8 cellular contexts compared by ENCODE assay signal in genomic region chr20:6767166-6767535, GRCh38. TPM values are rescaled to one million over a fixed set of nuclear protein-coding genes. Genes with fewer than 3 reads are reported as not detected.
DNase-seq lines count a peak whose midpoint lies in the region; ATAC-seq and TF ChIP-seq lines count a peak whose summit lies in the region.

No MANE protein-coding gene starts in this region.

- H3K4me3 ChIP-seq in GM06990 (replicated peaks; ENCODE audit: low read depth, low read length) = peak overlapping the region; percentile 54
- peak overlapping the region; percentile 78 for H3K4me3 ChIP-seq in SK-N-MC
- H3K4me3 ChIP-seq in gastroesophageal sphincter = peak overlapping the region; percentile 59 to 73
- H3K4me3 ChIP-seq in retinal pigment epithelial cell (ENCODE audit: low read length) = peak overlapping the region; percentile 63

- H3K9ac ChIP-seq in SK-N-MC (ENCODE audit: insufficient read length) = peak overlapping the region; percentile 67

- TF ChIP-seq CTCF in GM06990 (IDR thresholded peaks at IDR 0.05; ENCODE audit: insufficient read depth, low read length, poor library complexity, severe bottlenecking) (no peak), gastroesophageal sphincter (IDR thresholded peaks at IDR 0.05) (no peak), retinal pigment epithelial cell (conservative IDR thresholded peaks at IDR 0.05; ENCODE audit: low read depth, low read length) (no peak)

- H3K36me3 ChIP-seq in GM06990 (ENCODE audit: control insufficient read depth, insufficient read depth, low read length) (no peaks in the 10 kb centered on the region), SK-N-MC (ENCODE audit: insufficient read depth, low read length) (peaks cover 9% of the 10 kb centered on the region), gastroesophageal sphincter (no peaks in the 10 kb centered on the region)

- no peak for TF ChIP-seq EP300 in gastroesophageal sphincter (IDR thresholded peaks at IDR 0.05)

- H3K27me3 ChIP-seq in GM06990 (replicated peaks; ENCODE audit: control insufficient read depth, insufficient read depth, low read length) (no peaks in the 10 kb centered on the region; the same call in 1 of the 2 replicates), gastroesophageal sphincter (peaks cover 30% of the 10 kb centered on the region)

- H3K9me3 ChIP-seq in SK-N-MC (ENCODE audit: low read depth, low read length) = no peaks in the 10 kb centered on the region
- H3K9me3 ChIP-seq in gastroesophageal sphincter = no peaks in the 10 kb centered on the region

- ATAC-seq in gastroesophageal sphincter = no peak

- TF ChIP-seq POLR2A in gastroesophageal sphincter (IDR thresholded peaks at IDR 0.05) = no peak

- DNase-seq in GM06990 (ENCODE audit: extremely low read depth, insufficient read length) = no peak
- DNase-seq in SK-N-MC (ENCODE audit: low read depth, low spot score) = no peak
- no peak for DNase-seq in retinal pigment epithelial cell (ENCODE audit: low read depth)
- no peak for DNase-seq in NCI-H2196 (lab: John Stamatoyannopoulos, UW; ENCODE audit: unreplicated experiment)
- DNase-seq in stimulated activated CD4-positive, alpha-beta T cell treated with anti-CD3 and anti-CD28 coated beads, Interleukin-1b, Interleukin-23, amount 100 ng/mL, for 48 hours = no peak
- no peak for DNase-seq in OCI-M2 (lab: John Stamatoyannopoulos, UW; ENCODE audit: unreplicated experiment)
- no peak for DNase-seq in anterior cingulate cortex (lab: John Stamatoyannopoulos, UW)

- WGBS in gastroesophageal sphincter (ENCODE audit: low coverage in 1 of 2), 2 donors = 8 to 22% methylated on average over 4 to 6 of the region's 26 CpGs

- H3K27ac ChIP-seq in SK-N-MC (no peak overlapping the region), gastroesophageal sphincter (peak overlapping the region in 3 of 4 donors; percentile 38 to 77 (median 68))

- H3K4me1 ChIP-seq in gastroesophageal sphincter = peaks cover 0 to 45% (median 4%) of the 10 kb centered on the region in 3 donors

RNA-seq across cellular contexts. Expression of gene BMP2, which starts 0.3 kb away (rescaled TPM):
- 1 to 10 TPM; 4.9 to 8.9 (median 5.4) TPM for total RNA-seq in gastroesophageal sphincter
